Comparison of ENCODE assay signal across 20 cellular contexts in genomic region chr2:85439986-85440385, GRCh38. TPM values are rescaled to one million over a fixed set of nuclear protein-coding genes. Genes with fewer than 3 reads are reported as not detected.
DNase-seq lines count a peak whose midpoint lies in the region; ATAC-seq, FAIRE-seq and TF ChIP-seq lines count a peak whose summit lies in the region.
"Had no signal": no experiment of that assay in that cellular context is flagged by ENCODE, and none has a peak within 500 bp of the region (broad histone marks: within the 10 kb centered on the region; RNA-seq: fewer than 3 reads in every experiment).

No MANE protein-coding gene starts in this region.

- BruUV-seq in HepG2 (replicated peaks; lab: Mats Ljungman, UMichigan), result no TSS peak

- H3K9me3 ChIP-seq in HepG2 (ENCODE audit: low read length), result no peaks in the 10 kb centered on the region
- H3K9me3 ChIP-seq: transverse colon had no signal

- peak; percentile 21 for ATAC-seq in stimulated activated naive CD8-positive, alpha-beta T cell treated with anti-CD3 and anti-CD28 coated beads, Interleukin-15, amount 100 ng/mL, for 72 hours
- ATAC-seq in HepG2 (no peak), HG02610 (IDR thresholded peaks at IDR 0.05; ENCODE audit: unreplicated experiment) (no peak)

- intact Hi-C loops in HepG2 (cut with micrococcal nuclease; ENCODE audit: unreplicated experiment), result no loop called here

- peak overlapping the region; percentile 97 for H3K27ac Mint-ChIP-seq in activated T-cell treated with anti-CD3 and anti-CD28 coated beads, Interleukin-2, amount 50 U/mL, for 24 hours
- H3K27ac Mint-ChIP-seq in activated naive CD8-positive, alpha-beta T cell treated with anti-CD3 and anti-CD28 coated beads for 36 hours, result peak overlapping the region; percentile 88
- H3K27ac Mint-ChIP-seq in stimulated activated naive CD8-positive, alpha-beta T cell treated with anti-CD3 and anti-CD28 coated beads, Interleukin-15, amount 100 ng/mL, for 72 hours, result peak overlapping the region; percentile 90 to 97

- H3K9me3 Mint-ChIP-seq in activated T-cell treated with anti-CD3 and anti-CD28 coated beads, Interleukin-2, amount 50 U/mL, for 24 hours, result no peaks in the 10 kb centered on the region
- H3K9me3 Mint-ChIP-seq in activated naive CD8-positive, alpha-beta T cell treated with anti-CD3 and anti-CD28 coated beads for 36 hours, result no peaks in the 10 kb centered on the region
- H3K9me3 Mint-ChIP-seq in stimulated activated naive CD8-positive, alpha-beta T cell treated with anti-CD3 and anti-CD28 coated beads, Interleukin-15, amount 100 ng/mL, for 72 hours, result no peaks in the 10 kb centered on the region
- H3K9me3 Mint-ChIP-seq: neural progenitor cell had no signal

- H3K4me3 Mint-ChIP-seq in activated T-cell treated with anti-CD3 and anti-CD28 coated beads, Interleukin-2, amount 50 U/mL, for 24 hours, result peak overlapping the region; percentile 73
- H3K4me3 Mint-ChIP-seq in activated naive CD8-positive, alpha-beta T cell treated with anti-CD3 and anti-CD28 coated beads for 36 hours, result peak overlapping the region; percentile 78
- H3K4me3 Mint-ChIP-seq in stimulated activated naive CD8-positive, alpha-beta T cell treated with anti-CD3 and anti-CD28 coated beads, Interleukin-15, amount 100 ng/mL, for 72 hours, result peak overlapping the region; percentile 79 to 92
- H3K4me3 Mint-ChIP-seq: neural progenitor cell had no signal

- POLR2A ChIA-PET in RWPE1 (lab: Yijun Ruan, JAX; ENCODE audit: low non-redundant PET) (no interaction called here), HepG2 (lab: Yijun Ruan, JAX) (interaction anchor here (1.5 to 5.3 kb wide), 2 partner anchors 22 to 98 kb away, joined by 4 to 26 read pairs; partner anchors contain the start of genes MAT2A and SH2D6)

- FAIRE-seq in HepG2 (lab: Jason Lieb, UNC), result no peak
- FAIRE-seq: bronchial epithelial cell, GM18507, RCC 7860 had no signal

- H3K4me1 Mint-ChIP-seq in activated T-cell treated with anti-CD3 and anti-CD28 coated beads, Interleukin-2, amount 50 U/mL, for 24 hours (ENCODE audit: low read depth), result peaks cover 34% of the 10 kb centered on the region
- peaks cover 29% of the 10 kb centered on the region for H3K4me1 Mint-ChIP-seq in activated naive CD8-positive, alpha-beta T cell treated with anti-CD3 and anti-CD28 coated beads for 36 hours
- peaks cover 49% of the 10 kb centered on the region for H3K4me1 Mint-ChIP-seq in stimulated activated naive CD8-positive, alpha-beta T cell treated with anti-CD3 and anti-CD28 coated beads, Interleukin-15, amount 100 ng/mL, for 72 hours

- CTCF ChIA-PET in RWPE1 (lab: Yijun Ruan, JAX) (interaction anchor here (0.6 kb wide), 1 partner anchor 140 kb away, joined by 3 read pairs; no protein-coding TSS in a partner anchor), HepG2 (lab: Yijun Ruan, JAX; ENCODE audit: low intra/inter-chr PET ratio, low total read pairs) (no interaction called here)

- no peak for TF ChIP-seq RAD21 in HepG2 (CRISPR knock-in tag; IDR thresholded peaks at IDR 0.05)

- TF ChIP-seq EP300 in HepG2 (IDR thresholded peaks at IDR 0.05; ENCODE audit: low read depth in 2 of 2, low read length in 2 of 2), result no peak
- no peak for TF ChIP-seq EP300 in HepG2 (CRISPR knock-in tag; IDR thresholded peaks at IDR 0.05; ENCODE audit: borderline replicate concordance)

- TF ChIP-seq POLR2A in HepG2 (IDR thresholded peaks at IDR 0.05; ENCODE audit: insufficient read depth in 1 of 2, low read depth in 2 of 2, low read length in 2 of 2), result no peak

- no peaks in the 10 kb centered on the region for H3K36me3 Mint-ChIP-seq in activated T-cell treated with anti-CD3 and anti-CD28 coated beads, Interleukin-2, amount 50 U/mL, for 24 hours (ENCODE audit: low read depth)
- H3K36me3 Mint-ChIP-seq in activated naive CD8-positive, alpha-beta T cell treated with anti-CD3 and anti-CD28 coated beads for 36 hours, result no peaks in the 10 kb centered on the region
- H3K36me3 Mint-ChIP-seq: neural progenitor cell had no signal

- H4K20me1 ChIP-seq in HepG2 (ENCODE audit: insufficient read depth, low read length), result no peaks in the 10 kb centered on the region

- H3K27me3 ChIP-seq in HepG2 (ENCODE audit: control insufficient read depth in 1 of 2, insufficient read depth in 2 of 2, low read length in 2 of 2), result peaks cover 2 to 54% of the 10 kb centered on the region in 2 experiments
- H3K27me3 ChIP-seq: transverse colon had no signal

- H3K27ac ChIP-seq in RWPE1 (peak overlapping the region; percentile 96), HepG2 (ENCODE audit: extremely low read length, insufficient read depth, low read length) (no peak overlapping the region)
- H3K27ac ChIP-seq: GM23248, neural progenitor cell, SK-N-MC had no signal

- DNase-seq in activated T-cell treated with anti-CD3 and anti-CD28 coated beads, Interleukin-2, amount 50 U/mL, for 24 hours, result peak; percentile 47
- no peak for DNase-seq in activated T-cell treated with anti-CD3 and anti-CD28 coated beads, Interleukin-2, amount 50 U/mL, for 1 hour
- DNase-seq in RWPE1 (ENCODE audit: low spot score), result no peak
- peak; percentile 28 for DNase-seq in activated naive CD8-positive, alpha-beta T cell treated with anti-CD3 and anti-CD28 coated beads for 36 hours
- peak in 1 of 2 donors; percentile 50 for DNase-seq in stimulated activated naive CD8-positive, alpha-beta T cell treated with anti-CD3 and anti-CD28 coated beads, Interleukin-15, amount 100 ng/mL, for 72 hours
- DNase-seq in midbrain (lab: John Stamatoyannopoulos, UW), result no peak
- DNase-seq in HepG2 (ENCODE audit: low spot score), result no peak
- DNase-seq: DMS79 treated with DMSO at 0.1 percent for 48 hours, GM23248, NCI-H146, T1000, transverse colon had no signal

- no peak overlapping the region for H3K4me2 ChIP-seq in HepG2 (ENCODE audit: low read depth, low read length)
- H3K4me2 ChIP-seq: neural progenitor cell, smooth muscle cell had no signal

- H3K4me3 ChIP-seq in HepG2 (replicated peaks in 1 of 3; ENCODE audit: insufficient read depth in 1 of 3, low read depth in 2 of 3, low read length in 3 of 3), result no peak overlapping the region
- H3K4me3 ChIP-seq: GM23248, neural progenitor cell, SK-N-MC, smooth muscle cell, transverse colon had no signal

- 32% methylated on average over 7 of the region's 7 CpGs for WGBS in HepG2 (ENCODE audit: low lambda C conversion rate)

- H3K36me3 ChIP-seq in HepG2 (replicated peaks in 1 of 2; ENCODE audit: control insufficient read depth in 1 of 2, insufficient read depth in 2 of 2, low read length in 2 of 2), result no peaks in the 10 kb centered on the region
- H3K36me3 ChIP-seq: neural progenitor cell, transverse colon had no signal

- in situ Hi-C loops in HepG2 (cut with HindIII; ENCODE audit: extremely low pct_ligation_motif_present, low pct_unique_long_range_greater_than_20kb), result no loop called here

- H3K79me2 ChIP-seq in HepG2 (ENCODE audit: insufficient read depth, low read length), result no peaks in the 10 kb centered on the region

- H3K27me3 Mint-ChIP-seq in activated T-cell treated with anti-CD3 and anti-CD28 coated beads, Interleukin-2, amount 50 U/mL, for 24 hours, result no peaks in the 10 kb centered on the region
- no peaks in the 10 kb centered on the region for H3K27me3 Mint-ChIP-seq in activated naive CD8-positive, alpha-beta T cell treated with anti-CD3 and anti-CD28 coated beads for 36 hours
- no peaks in the 10 kb centered on the region for H3K27me3 Mint-ChIP-seq in stimulated activated naive CD8-positive, alpha-beta T cell treated with anti-CD3 and anti-CD28 coated beads, Interleukin-15, amount 100 ng/mL, for 72 hours

- TF ChIP-seq CTCF in RWPE1 (conservative IDR thresholded peaks at IDR 0.05; ENCODE audit: low read depth) (no peak), HepG2 (CRISPR knock-in tag; IDR thresholded peaks at IDR 0.05) (no peak)

- H3K9ac ChIP-seq in HepG2 (ENCODE audit: insufficient read depth, low read depth, low read length), result no peak overlapping the region
- H3K9ac ChIP-seq: GM23248, neural progenitor cell had no signal

- H3K4me1 ChIP-seq in HepG2 (ENCODE audit: insufficient read depth, low read length), result peaks cover 30% of the 10 kb centered on the region

- H2AFZ ChIP-seq in HepG2 (ENCODE audit: low read length), result no peak overlapping the region
- H2AFZ ChIP-seq: GM23248, neural progenitor cell had no signal

RNA-seq across cellular contexts. Expression of gene SH2D6, which starts 21.5 kb away (rescaled TPM):
- total RNA-seq in activated naive CD8-positive, alpha-beta T cell treated with anti-CD3 and anti-CD28 coated beads for 36 hours, result 1 to 10 TPM in 1 of 2 experiments, under 1 TPM in 1; 0.74 to 1.2 TPM
- total RNA-seq in HepG2 (2016; rRNA removed; fragmentation: Illumina TruSeq; extraction: Trizol), result 0.11 and 0.29 TPM in 2 replicates
- total RNA-seq in HepG2 (2016; cell fraction: cytosol; rRNA removed; fragmentation: Illumina TruSeq; extraction: Trizol; ENCODE audit: low read depth), result 1.1 and 1.3 TPM in 2 replicates
- total RNA-seq in HepG2 (2016; cell fraction: insoluble cytoplasmic fraction; rRNA removed; fragmentation: Illumina TruSeq; extraction: Trizol), result 0.41 TPM in 1 of 2 replicates, not detected in the other
- 1.6 and 1.9 TPM in 2 replicates for total RNA-seq in HepG2 (2016; cell fraction: membrane; rRNA removed; fragmentation: Illumina TruSeq; extraction: Trizol)
- 0.93 and 1.0 TPM in 2 replicates for total RNA-seq in HepG2 (2016; cell fraction: nucleus; rRNA removed; fragmentation: Illumina TruSeq; extraction: Trizol)
- 0.18 and 0.26 TPM in 2 replicates for polyA plus RNA-seq in HepG2 (2011; rRNA removed)
- polyA plus RNA-seq in HepG2 (2011; cell fraction: cytosol; rRNA removed), result 0.08 and 0.21 TPM in 2 replicates
- 0.19 and 0.51 TPM in 2 replicates for polyA plus RNA-seq in HepG2 (2011; cell fraction: nucleus; rRNA removed)
- polyA plus RNA-seq in HepG2 (2012), result not detected in 2 replicates
- not detected in 2 replicates for polyA plus RNA-seq in HepG2 (2016; cell fraction: cytosol; fragmentation: Illumina TruSeq; extraction: Trizol; ENCODE audit: low read depth)
- not detected in 2 replicates for polyA plus RNA-seq in HepG2 (2016; cell fraction: insoluble cytoplasmic fraction; fragmentation: Illumina TruSeq; extraction: Trizol; ENCODE audit: low read depth)
- 0.26 and 0.30 TPM in 2 replicates for polyA plus RNA-seq in HepG2 (2016; cell fraction: membrane; fragmentation: Illumina TruSeq; extraction: Trizol; ENCODE audit: low read depth)
- polyA plus RNA-seq in HepG2 (2016; cell fraction: nucleus; fragmentation: Illumina TruSeq; extraction: Trizol; ENCODE audit: insufficient read depth, low read depth), result 1.2 TPM in 1 of 2 replicates, not detected in the other
- 0.74 and 1.7 TPM in 2 replicates for polyA minus RNA-seq in HepG2 (2011; rRNA and poly(A)+ RNA removed; ENCODE audit: low replicate concordance)
- 0.69 and 1.3 TPM in 2 replicates for polyA minus RNA-seq in HepG2 (2011; cell fraction: cytosol; rRNA and poly(A)+ RNA removed)
- 0.77 and 1.6 TPM in 2 replicates for polyA minus RNA-seq in HepG2 (2011; cell fraction: nucleus; rRNA and poly(A)+ RNA removed)
- total RNA-seq: bronchial epithelial cell, GM23248, mesenteric fat pad, smooth muscle cell had no signal
- polyA plus RNA-seq: smooth muscle cell had no signal

RNA-seq across cellular contexts. Expression of gene CAPG, which starts 29.8 kb away (rescaled TPM):
- total RNA-seq in activated naive CD8-positive, alpha-beta T cell treated with anti-CD3 and anti-CD28 coated beads for 36 hours, result 10 to 100 TPM; 18.1 to 19.8 TPM
- 18.2 and 26.5 TPM in 2 replicates for total RNA-seq in HepG2 (2016; rRNA removed; fragmentation: Illumina TruSeq; extraction: Trizol)
- total RNA-seq in HepG2 (2016; cell fraction: cytosol; rRNA removed; fragmentation: Illumina TruSeq; extraction: Trizol; ENCODE audit: low read depth), result 3.5 and 5.7 TPM in 2 replicates
- 22.4 and 25.2 TPM in 2 replicates for total RNA-seq in HepG2 (2016; cell fraction: insoluble cytoplasmic fraction; rRNA removed; fragmentation: Illumina TruSeq; extraction: Trizol)
- 7.7 TPM in 2 replicates for total RNA-seq in HepG2 (2016; cell fraction: membrane; rRNA removed; fragmentation: Illumina TruSeq; extraction: Trizol)
- total RNA-seq in HepG2 (2016; cell fraction: nucleus; rRNA removed; fragmentation: Illumina TruSeq; extraction: Trizol), result 6.2 and 8.8 TPM in 2 replicates
- 10.6 and 12.7 TPM in 2 replicates for polyA plus RNA-seq in HepG2 (2011; rRNA removed)
- polyA plus RNA-seq in HepG2 (2011; cell fraction: cytosol; rRNA removed), result 7.9 and 13.0 TPM in 2 replicates
- polyA plus RNA-seq in HepG2 (2011; cell fraction: nucleus; rRNA removed), result 6.3 and 7.4 TPM in 2 replicates
- 6.7 and 7.8 TPM in 2 replicates for polyA plus RNA-seq in HepG2 (2012)
- 2.9 and 4.2 TPM in 2 replicates for polyA plus RNA-seq in HepG2 (2016; cell fraction: cytosol; fragmentation: Illumina TruSeq; extraction: Trizol; ENCODE audit: low read depth)
- polyA plus RNA-seq in HepG2 (2016; cell fraction: insoluble cytoplasmic fraction; fragmentation: Illumina TruSeq; extraction: Trizol; ENCODE audit: low read depth), result 18.1 and 22.6 TPM in 2 replicates
- 3.2 and 4.7 TPM in 2 replicates for polyA plus RNA-seq in HepG2 (2016; cell fraction: membrane; fragmentation: Illumina TruSeq; extraction: Trizol; ENCODE audit: low read depth)
- 11.5 and 13.0 TPM in 2 replicates for polyA plus RNA-seq in HepG2 (2016; cell fraction: nucleus; fragmentation: Illumina TruSeq; extraction: Trizol; ENCODE audit: insufficient read depth, low read depth)
- polyA minus RNA-seq in HepG2 (2011; rRNA and poly(A)+ RNA removed; ENCODE audit: low replicate concordance), result 9.5 and 243 TPM in 2 replicates
- polyA minus RNA-seq in HepG2 (2011; cell fraction: cytosol; rRNA and poly(A)+ RNA removed), result 5.7 and 10.2 TPM in 2 replicates
- 3.7 and 5.7 TPM in 2 replicates for polyA minus RNA-seq in HepG2 (2011; cell fraction: nucleus; rRNA and poly(A)+ RNA removed)

Comparison
In these comparisons a context has a peak if more than half of its experiments do, and no peak if none do; other contexts are left out.
1. DNase-seq: peak in activated T-cell treated with anti-CD3 and anti-CD28 coated beads, Interleukin-2, amount 50 U/mL, for 24 hours (single experiment) and activated naive CD8-positive, alpha-beta T cell treated with anti-CD3 and anti-CD28 coated beads for 36 hours (single experiment); none in activated T-cell treated with anti-CD3 and anti-CD28 coated beads, Interleukin-2, amount 50 U/mL, for 1 hour (single experiment), RWPE1 (single experiment), midbrain (single experiment) and HepG2 (single experiment).
2. Peak in every context shown above with its lines, with median percentiles within 50 percentile points of each other: H3K27ac Mint-ChIP-seq and H3K4me3 Mint-ChIP-seq.